1 cellular context compared by ENCODE assay signal in the genomic region with DNA sequence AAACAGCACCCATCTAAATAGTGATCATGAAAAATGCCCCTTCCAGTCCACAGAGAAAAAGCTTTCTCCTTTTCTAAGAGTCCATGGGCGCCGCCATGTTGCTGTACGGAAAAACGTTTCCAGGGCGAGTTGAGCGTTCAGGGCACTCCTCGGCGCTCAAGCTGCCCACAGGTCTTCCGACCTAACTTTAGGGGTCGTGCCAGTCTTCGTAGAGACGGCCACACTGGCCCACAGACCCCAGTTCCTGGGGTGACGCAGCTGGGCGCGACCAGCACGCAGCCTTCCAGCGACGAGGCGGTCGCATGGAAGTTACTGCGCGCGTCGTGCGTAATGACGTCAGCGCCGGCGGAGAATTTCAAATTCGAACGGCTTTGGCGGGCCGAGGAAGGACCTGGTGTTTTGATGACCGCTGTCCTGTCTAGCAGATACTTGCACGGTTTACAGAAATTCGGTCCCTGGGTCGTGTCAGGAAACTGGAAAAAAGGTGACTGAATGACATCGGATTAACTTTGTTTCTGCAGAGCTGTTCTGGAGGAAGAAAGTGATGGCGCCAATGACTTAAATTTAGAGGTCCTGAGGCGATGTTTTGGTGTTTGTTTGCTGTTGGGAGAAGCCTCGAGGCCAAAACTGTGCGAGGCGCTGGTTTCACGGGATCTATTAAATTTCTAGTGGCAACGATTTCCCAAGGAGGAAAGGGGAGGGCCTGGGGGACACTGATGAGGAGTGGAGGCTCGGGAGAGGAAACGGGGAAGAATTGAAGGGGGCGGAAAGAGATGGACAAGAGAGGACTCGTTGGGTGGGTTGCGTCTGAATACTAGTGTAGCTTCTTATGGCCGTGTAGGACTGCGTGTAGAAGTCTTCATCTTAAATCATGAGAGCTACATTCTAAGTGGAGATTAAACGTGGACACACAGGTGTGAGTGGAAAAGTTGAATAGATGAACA.
TF ChIP-seq lines count a peak whose summit lies in the region.

A gene with protein sequence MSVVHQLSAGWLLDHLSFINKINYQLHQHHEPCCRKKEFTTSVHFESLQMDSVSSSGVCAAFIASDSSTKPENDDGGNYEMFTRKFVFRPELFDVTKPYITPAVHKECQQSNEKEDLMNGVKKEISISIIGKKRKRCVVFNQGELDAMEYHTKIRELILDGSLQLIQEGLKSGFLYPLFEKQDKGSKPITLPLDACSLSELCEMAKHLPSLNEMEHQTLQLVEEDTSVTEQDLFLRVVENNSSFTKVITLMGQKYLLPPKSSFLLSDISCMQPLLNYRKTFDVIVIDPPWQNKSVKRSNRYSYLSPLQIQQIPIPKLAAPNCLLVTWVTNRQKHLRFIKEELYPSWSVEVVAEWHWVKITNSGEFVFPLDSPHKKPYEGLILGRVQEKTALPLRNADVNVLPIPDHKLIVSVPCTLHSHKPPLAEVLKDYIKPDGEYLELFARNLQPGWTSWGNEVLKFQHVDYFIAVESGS (minus strand): TSS at position 306 of the 944 bp plus-strand sequence. CDS start 4,289 bp downstream, outside the sequence.
A gene (plus strand): TSS at position 358 of the 944 bp plus-strand sequence. CDS start 1,429 bp downstream, outside the sequence.

TF ChIP-seq in HepG2, 621 proteins besides CTCF, POLR2A, EP300 and RAD21 (continued from another document and continues in another):
- TF ChIP-seq, protein P1, sequence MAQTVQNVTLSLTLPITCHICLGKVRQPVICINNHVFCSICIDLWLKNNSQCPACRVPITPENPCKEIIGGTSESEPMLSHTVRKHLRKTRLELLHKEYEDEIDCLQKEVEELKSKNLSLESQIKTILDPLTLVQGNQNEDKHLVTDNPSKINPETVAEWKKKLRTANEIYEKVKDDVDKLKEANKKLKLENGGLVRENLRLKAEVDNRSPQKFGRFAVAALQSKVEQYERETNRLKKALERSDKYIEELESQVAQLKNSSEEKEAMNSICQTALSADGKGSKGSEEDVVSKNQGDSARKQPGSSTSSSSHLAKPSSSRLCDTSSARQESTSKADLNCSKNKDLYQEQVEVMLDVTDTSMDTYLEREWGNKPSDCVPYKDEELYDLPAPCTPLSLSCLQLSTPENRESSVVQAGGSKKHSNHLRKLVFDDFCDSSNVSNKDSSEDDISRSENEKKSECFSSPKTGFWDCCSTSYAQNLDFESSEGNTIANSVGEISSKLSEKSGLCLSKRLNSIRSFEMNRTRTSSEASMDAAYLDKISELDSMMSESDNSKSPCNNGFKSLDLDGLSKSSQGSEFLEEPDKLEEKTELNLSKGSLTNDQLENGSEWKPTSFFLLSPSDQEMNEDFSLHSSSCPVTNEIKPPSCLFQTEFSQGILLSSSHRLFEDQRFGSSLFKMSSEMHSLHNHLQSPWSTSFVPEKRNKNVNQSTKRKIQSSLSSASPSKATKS (CRISPR knock-in tag; IDR thresholded peaks at IDR 0.05): no peak
- TF ChIP-seq ZNF589 (CRISPR knock-in tag; conservative IDR thresholded peaks at IDR 0.05) (peak; percentile 96), ZNF207 (IDR thresholded peaks at IDR 0.05; ENCODE audit: borderline replicate concordance) (no peak), ZNF501 (CRISPR knock-in tag; IDR thresholded peaks at IDR 0.05) (peak; percentile 94), ZNF235 (CRISPR knock-in tag; IDR thresholded peaks at IDR 0.05; ENCODE audit: borderline replicate concordance) (no peak), HNRNPH1 (optimal IDR thresholded peaks at IDR 0.05; ENCODE audit: low read depth, low read length) (no peak), PRPF4 (IDR thresholded peaks at IDR 0.05; ENCODE audit: low read depth, low read length, poor library complexity, severe bottlenecking) (no peak), MYNN (CRISPR knock-in tag; IDR thresholded peaks at IDR 0.05; ENCODE audit: low read depth) (no peak), CCDC6 (CRISPR knock-in tag; IDR thresholded peaks at IDR 0.05) (peak; percentile 99), ADNP (CRISPR knock-in tag; IDR thresholded peaks at IDR 0.05) (no peak), ZNF3 (CRISPR knock-in tag; IDR thresholded peaks at IDR 0.05) (no peak), KLF15 (CRISPR knock-in tag; IDR thresholded peaks at IDR 0.05; ENCODE audit: borderline replicate concordance) (peak; percentile 73; the same call in 1 of the 2 replicates), KLF16 (CRISPR knock-in tag; IDR thresholded peaks at IDR 0.05) (peak in 1 of 2 experiments; percentile 74; a peak in 2 of 4 replicates), MED8 (CRISPR knock-in tag; IDR thresholded peaks at IDR 0.05; ENCODE audit: insufficient replicate concordance) (peak; percentile 79), DNMT3B (CRISPR knock-in tag; conservative IDR thresholded peaks at IDR 0.05) (no peak), KLF13 (CRISPR knock-in tag; IDR thresholded peaks at IDR 0.05) (no peak), HOXA7 (CRISPR knock-in tag; IDR thresholded peaks at IDR 0.05) (peak; percentile 97), U2AF2 (IDR thresholded peaks at IDR 0.05; ENCODE audit: low read depth, low read length) (no peak)
- TF ChIP-seq, protein P2, sequence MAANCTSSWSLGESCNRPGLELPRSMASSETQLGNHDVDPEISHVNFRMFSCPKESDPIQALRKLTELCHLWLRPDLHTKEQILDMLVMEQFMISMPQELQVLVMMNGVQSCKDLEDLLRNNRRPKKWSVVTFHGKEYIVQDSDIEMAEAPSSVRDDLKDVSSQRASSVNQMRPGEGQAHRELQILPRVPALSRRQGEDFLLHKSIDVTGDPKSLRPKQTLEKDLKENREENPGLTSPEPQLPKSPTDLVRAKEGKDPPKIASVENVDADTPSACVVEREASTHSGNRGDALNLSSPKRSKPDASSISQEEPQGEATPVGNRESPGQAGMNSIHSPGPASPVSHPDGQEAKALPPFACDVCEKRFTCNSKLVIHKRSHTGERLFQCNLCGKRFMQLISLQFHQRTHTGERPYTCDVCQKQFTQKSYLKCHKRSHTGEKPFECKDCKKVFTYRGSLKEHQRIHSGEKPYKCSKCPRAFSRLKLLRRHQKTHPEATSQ (CRISPR knock-in tag; IDR thresholded peaks at IDR 0.05; ENCODE audit: borderline replicate concordance): peak; percentile 97
- TF ChIP-seq, protein P3, sequence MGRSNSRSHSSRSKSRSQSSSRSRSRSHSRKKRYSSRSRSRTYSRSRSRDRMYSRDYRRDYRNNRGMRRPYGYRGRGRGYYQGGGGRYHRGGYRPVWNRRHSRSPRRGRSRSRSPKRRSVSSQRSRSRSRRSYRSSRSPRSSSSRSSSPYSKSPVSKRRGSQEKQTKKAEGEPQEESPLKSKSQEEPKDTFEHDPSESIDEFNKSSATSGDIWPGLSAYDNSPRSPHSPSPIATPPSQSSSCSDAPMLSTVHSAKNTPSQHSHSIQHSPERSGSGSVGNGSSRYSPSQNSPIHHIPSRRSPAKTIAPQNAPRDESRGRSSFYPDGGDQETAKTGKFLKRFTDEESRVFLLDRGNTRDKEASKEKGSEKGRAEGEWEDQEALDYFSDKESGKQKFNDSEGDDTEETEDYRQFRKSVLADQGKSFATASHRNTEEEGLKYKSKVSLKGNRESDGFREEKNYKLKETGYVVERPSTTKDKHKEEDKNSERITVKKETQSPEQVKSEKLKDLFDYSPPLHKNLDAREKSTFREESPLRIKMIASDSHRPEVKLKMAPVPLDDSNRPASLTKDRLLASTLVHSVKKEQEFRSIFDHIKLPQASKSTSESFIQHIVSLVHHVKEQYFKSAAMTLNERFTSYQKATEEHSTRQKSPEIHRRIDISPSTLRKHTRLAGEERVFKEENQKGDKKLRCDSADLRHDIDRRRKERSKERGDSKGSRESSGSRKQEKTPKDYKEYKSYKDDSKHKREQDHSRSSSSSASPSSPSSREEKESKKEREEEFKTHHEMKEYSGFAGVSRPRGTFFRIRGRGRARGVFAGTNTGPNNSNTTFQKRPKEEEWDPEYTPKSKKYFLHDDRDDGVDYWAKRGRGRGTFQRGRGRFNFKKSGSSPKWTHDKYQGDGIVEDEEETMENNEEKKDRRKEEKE (IDR thresholded peaks at IDR 0.05): no peak
- TF ChIP-seq, protein P4, sequence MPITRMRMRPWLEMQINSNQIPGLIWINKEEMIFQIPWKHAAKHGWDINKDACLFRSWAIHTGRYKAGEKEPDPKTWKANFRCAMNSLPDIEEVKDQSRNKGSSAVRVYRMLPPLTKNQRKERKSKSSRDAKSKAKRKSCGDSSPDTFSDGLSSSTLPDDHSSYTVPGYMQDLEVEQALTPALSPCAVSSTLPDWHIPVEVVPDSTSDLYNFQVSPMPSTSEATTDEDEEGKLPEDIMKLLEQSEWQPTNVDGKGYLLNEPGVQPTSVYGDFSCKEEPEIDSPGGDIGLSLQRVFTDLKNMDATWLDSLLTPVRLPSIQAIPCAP (CRISPR knock-in tag; IDR thresholded peaks at IDR 0.05; ENCODE audit: low read depth): no peak
- TF ChIP-seq, protein P5, sequence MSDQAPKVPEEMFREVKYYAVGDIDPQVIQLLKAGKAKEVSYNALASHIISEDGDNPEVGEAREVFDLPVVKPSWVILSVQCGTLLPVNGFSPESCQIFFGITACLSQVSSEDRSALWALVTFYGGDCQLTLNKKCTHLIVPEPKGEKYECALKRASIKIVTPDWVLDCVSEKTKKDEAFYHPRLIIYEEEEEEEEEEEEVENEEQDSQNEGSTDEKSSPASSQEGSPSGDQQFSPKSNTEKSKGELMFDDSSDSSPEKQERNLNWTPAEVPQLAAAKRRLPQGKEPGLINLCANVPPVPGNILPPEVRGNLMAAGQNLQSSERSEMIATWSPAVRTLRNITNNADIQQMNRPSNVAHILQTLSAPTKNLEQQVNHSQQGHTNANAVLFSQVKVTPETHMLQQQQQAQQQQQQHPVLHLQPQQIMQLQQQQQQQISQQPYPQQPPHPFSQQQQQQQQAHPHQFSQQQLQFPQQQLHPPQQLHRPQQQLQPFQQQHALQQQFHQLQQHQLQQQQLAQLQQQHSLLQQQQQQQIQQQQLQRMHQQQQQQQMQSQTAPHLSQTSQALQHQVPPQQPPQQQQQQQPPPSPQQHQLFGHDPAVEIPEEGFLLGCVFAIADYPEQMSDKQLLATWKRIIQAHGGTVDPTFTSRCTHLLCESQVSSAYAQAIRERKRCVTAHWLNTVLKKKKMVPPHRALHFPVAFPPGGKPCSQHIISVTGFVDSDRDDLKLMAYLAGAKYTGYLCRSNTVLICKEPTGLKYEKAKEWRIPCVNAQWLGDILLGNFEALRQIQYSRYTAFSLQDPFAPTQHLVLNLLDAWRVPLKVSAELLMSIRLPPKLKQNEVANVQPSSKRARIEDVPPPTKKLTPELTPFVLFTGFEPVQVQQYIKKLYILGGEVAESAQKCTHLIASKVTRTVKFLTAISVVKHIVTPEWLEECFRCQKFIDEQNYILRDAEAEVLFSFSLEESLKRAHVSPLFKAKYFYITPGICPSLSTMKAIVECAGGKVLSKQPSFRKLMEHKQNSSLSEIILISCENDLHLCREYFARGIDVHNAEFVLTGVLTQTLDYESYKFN (CRISPR knock-in tag; conservative IDR thresholded peaks at IDR 0.05): peak; percentile 22; the same call in 1 of the 2 replicates
- TF ChIP-seq, protein P6, sequence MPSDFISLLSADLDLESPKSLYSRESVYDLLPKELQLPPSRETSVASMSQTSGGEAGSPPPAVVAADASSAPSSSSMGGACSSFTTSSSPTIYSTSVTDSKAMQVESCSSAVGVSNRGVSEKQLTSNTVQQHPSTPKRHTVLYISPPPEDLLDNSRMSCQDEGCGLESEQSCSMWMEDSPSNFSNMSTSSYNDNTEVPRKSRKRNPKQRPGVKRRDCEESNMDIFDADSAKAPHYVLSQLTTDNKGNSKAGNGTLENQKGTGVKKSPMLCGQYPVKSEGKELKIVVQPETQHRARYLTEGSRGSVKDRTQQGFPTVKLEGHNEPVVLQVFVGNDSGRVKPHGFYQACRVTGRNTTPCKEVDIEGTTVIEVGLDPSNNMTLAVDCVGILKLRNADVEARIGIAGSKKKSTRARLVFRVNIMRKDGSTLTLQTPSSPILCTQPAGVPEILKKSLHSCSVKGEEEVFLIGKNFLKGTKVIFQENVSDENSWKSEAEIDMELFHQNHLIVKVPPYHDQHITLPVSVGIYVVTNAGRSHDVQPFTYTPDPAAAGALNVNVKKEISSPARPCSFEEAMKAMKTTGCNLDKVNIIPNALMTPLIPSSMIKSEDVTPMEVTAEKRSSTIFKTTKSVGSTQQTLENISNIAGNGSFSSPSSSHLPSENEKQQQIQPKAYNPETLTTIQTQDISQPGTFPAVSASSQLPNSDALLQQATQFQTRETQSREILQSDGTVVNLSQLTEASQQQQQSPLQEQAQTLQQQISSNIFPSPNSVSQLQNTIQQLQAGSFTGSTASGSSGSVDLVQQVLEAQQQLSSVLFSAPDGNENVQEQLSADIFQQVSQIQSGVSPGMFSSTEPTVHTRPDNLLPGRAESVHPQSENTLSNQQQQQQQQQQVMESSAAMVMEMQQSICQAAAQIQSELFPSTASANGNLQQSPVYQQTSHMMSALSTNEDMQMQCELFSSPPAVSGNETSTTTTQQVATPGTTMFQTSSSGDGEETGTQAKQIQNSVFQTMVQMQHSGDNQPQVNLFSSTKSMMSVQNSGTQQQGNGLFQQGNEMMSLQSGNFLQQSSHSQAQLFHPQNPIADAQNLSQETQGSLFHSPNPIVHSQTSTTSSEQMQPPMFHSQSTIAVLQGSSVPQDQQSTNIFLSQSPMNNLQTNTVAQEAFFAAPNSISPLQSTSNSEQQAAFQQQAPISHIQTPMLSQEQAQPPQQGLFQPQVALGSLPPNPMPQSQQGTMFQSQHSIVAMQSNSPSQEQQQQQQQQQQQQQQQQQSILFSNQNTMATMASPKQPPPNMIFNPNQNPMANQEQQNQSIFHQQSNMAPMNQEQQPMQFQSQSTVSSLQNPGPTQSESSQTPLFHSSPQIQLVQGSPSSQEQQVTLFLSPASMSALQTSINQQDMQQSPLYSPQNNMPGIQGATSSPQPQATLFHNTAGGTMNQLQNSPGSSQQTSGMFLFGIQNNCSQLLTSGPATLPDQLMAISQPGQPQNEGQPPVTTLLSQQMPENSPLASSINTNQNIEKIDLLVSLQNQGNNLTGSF (CRISPR knock-in tag; IDR thresholded peaks at IDR 0.05): peak; percentile 60; the same call in 1 of the 2 replicates
- TF ChIP-seq, protein P7, sequence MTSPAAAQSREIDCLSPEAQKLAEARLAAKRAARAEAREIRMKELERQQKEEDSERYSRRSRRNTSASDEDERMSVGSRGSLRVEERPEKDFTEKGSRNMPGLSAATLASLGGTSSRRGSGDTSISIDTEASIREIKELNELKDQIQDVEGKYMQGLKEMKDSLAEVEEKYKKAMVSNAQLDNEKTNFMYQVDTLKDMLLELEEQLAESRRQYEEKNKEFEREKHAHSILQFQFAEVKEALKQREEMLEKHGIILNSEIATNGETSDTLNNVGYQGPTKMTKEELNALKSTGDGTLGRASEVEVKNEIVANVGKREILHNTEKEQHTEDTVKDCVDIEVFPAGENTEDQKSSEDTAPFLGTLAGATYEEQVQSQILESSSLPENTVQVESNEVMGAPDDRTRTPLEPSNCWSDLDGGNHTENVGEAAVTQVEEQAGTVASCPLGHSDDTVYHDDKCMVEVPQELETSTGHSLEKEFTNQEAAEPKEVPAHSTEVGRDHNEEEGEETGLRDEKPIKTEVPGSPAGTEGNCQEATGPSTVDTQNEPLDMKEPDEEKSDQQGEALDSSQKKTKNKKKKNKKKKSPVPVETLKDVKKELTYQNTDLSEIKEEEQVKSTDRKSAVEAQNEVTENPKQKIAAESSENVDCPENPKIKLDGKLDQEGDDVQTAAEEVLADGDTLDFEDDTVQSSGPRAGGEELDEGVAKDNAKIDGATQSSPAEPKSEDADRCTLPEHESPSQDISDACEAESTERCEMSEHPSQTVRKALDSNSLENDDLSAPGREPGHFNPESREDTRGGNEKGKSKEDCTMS (CRISPR knock-in tag; conservative IDR thresholded peaks at IDR 0.05): no peak
- TF ChIP-seq, protein P8, sequence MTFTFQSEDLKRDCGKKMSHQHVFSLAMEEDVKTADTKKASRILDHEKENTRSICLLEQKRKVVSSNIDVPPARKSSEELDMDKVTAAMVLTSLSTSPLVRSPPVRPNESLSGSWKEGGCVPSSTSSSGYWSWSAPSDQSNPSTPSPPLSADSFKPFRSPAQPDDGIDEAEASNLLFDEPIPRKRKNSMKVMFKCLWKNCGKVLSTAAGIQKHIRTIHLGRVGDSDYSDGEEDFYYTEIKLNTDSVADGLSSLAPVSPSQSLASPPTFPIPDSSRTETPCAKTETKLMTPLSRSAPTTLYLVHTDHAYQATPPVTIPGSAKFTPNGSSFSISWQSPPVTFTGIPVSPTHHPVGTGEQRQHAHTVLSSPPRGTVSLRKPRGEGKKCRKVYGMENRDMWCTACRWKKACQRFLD (CRISPR knock-in tag; IDR thresholded peaks at IDR 0.05; ENCODE audit: borderline replicate concordance): no peak
